ENCODE assay signal across 8 cellular contexts in genomic region chr19:16771618-16772017, GRCh38. TPM values are rescaled to one million over a fixed set of nuclear protein-coding genes. Genes with fewer than 3 reads are reported as not detected.
DNase-seq lines count a peak whose midpoint lies in the region; ATAC-seq and TF ChIP-seq lines count a peak whose summit lies in the region.

No MANE protein-coding gene starts in this region.

- H4K20me1 ChIP-seq in mammary epithelial cell (ENCODE audit: insufficient read depth, low read length), result no peaks in the 10 kb centered on the region

- no peaks in the 10 kb centered on the region for H3K79me2 ChIP-seq in mammary epithelial cell (ENCODE audit: insufficient read depth, low read length)

- intact Hi-C loops in mammary epithelial cell (cut with micrococcal nuclease), result loop anchor here (1.0 to 5.0 kb wide), 5 partner anchors 57 to 511 kb away; partner anchors contain the start of gene ANKLE1

- no peaks in the 10 kb centered on the region for H3K27me3 ChIP-seq in mammary epithelial cell (ENCODE audit: insufficient read depth, low read length)

- H3K4me3 ChIP-seq in mammary epithelial cell (replicated peaks in 1 of 3; ENCODE audit: insufficient read depth in 1 of 3, low read depth in 2 of 3, low read length in 3 of 3), result no peak overlapping the region

- H3K4me1 Mint-ChIP-seq in WTC11, result no peaks in the 10 kb centered on the region

- H3K27ac Mint-ChIP-seq in WTC11, result no peak overlapping the region

- H3K9ac ChIP-seq in mammary epithelial cell (ENCODE audit: insufficient read depth, low read length), result no peak overlapping the region

- H2AFZ ChIP-seq in mammary epithelial cell (ENCODE audit: low read depth, low read length), result no peak overlapping the region

- dilution Hi-C loops in mammary epithelial cell (cut with HindIII; ENCODE audit: low sequenced_read_pairs), result loop anchor here (10.0 kb wide), 1 partner anchor 53 kb away; the partner anchor contains the start of gene SIN3B

- DNase-seq in GM19238 (ENCODE audit: insufficient read length, low spot score), result peak; percentile 69
- peak; percentile 76 for DNase-seq in NCI-H2227 (lab: John Stamatoyannopoulos, UW; ENCODE audit: unreplicated experiment)
- peak; percentile 90 for DNase-seq in WTC11 (ENCODE audit: low spot score)
- DNase-seq in mammary epithelial cell, result peak; percentile 55
- peak; percentile 71 for DNase-seq in iris pigment epithelial cell (ENCODE audit: low read depth)
- DNase-seq in stimulated activated CD4-positive, alpha-beta T cell treated with anti-CD3 and anti-CD28 coated beads, Interleukin-15, amount 100 ng/mL, for 48 hours (ENCODE audit: low read depth in 2 of 2), result peak; percentile 58 to 66

- peaks cover 3% of the 10 kb centered on the region for H3K4me1 ChIP-seq in mammary epithelial cell (ENCODE audit: insufficient read depth, low read length)

- H3K9me3 ChIP-seq in mammary epithelial cell (replicated peaks; ENCODE audit: insufficient read depth, low read length), result no peaks in the 10 kb centered on the region

- TF ChIP-seq CTCF in 22Rv1 (IDR thresholded peaks at IDR 0.05) (peak; percentile 88), WTC11 (IDR thresholded peaks at IDR 0.05) (peak; percentile 82), mammary epithelial cell (conservative IDR thresholded peaks at IDR 0.05 in 1 of 2, IDR thresholded peaks at IDR 0.05 in 1 of 2; ENCODE audit: extremely low read depth in 1 of 2, insufficient read depth in 1 of 2, low read depth in 1 of 2, low read length in 2 of 2) (peak; percentile 81 to 86)

- CTCF ChIA-PET in WTC11 (lab: Charles Lee), result interaction anchor here (0.6 to 6.1 kb wide), 14 partner anchors 11 to 496 kb away, joined by 3 to 26 read pairs (median 4); no protein-coding TSS in a partner anchor
- CTCF ChIA-PET in mammary epithelial cell (lab: Charles Lee; ENCODE audit: low non-redundant PET), result interaction anchor here (0.6 kb wide), 1 partner anchor 27 kb away, joined by 19 read pairs; no protein-coding TSS in a partner anchor

- H3K36me3 ChIP-seq in mammary epithelial cell (ENCODE audit: insufficient read depth, low read length), result no peaks in the 10 kb centered on the region

- H3K36me3 Mint-ChIP-seq in WTC11, result no peaks in the 10 kb centered on the region; the same call in 1 of the 2 replicates

- H3K4me2 ChIP-seq in mammary epithelial cell (ENCODE audit: insufficient read depth, low read depth, low read length), result no peak overlapping the region

- in situ Hi-C loops in mammary epithelial cell (cut with MboI; ENCODE audit: low sequenced_read_pairs in 2 of 2), result loop anchor here in 1 of 2 donors (10.0 kb wide), 1 partner anchor 133 kb away; no protein-coding TSS in a partner anchor

- no TSS peak for BruUV-seq in mammary epithelial cell (replicated peaks; lab: Mats Ljungman, UMichigan)

- H3K9me3 Mint-ChIP-seq in WTC11, result peaks cover 26% of the 10 kb centered on the region

- POLR2A ChIA-PET in WTC11 (lab: Charles Lee), result no interaction called here

- WGBS in mammary epithelial cell (ENCODE audit: low coverage, missing lambda C conversion rate), result 37% methylated on average over 11 of the region's 14 CpGs

- peaks cover 23% of the 10 kb centered on the region for H3K27me3 Mint-ChIP-seq in WTC11 (ENCODE audit: low read depth)

- H3K4me3 Mint-ChIP-seq in WTC11, result no peak overlapping the region

- ATAC-seq in WTC11, result peak; percentile 95
- no peak for ATAC-seq in GM21723 (IDR thresholded peaks at IDR 0.05; ENCODE audit: unreplicated experiment)

- H3K27ac ChIP-seq in 22Rv1 (no peak overlapping the region), mammary epithelial cell (ENCODE audit: insufficient read depth, low read depth, low read length) (no peak overlapping the region)

TF ChIP-seq in WTC11, 78 proteins besides CTCF, POLR2A, EP300 and RAD21:
- no peak for TF ChIP-seq ZBTB21 (CRISPR knock-in tag; IDR thresholded peaks at IDR 0.05; ENCODE audit: borderline replicate concordance)
- TF ChIP-seq MAX (CRISPR knock-in tag; IDR thresholded peaks at IDR 0.05), result peak; percentile 71; the same call in 1 of the 2 replicates

RNA-seq across cellular contexts. Expression of gene NWD1, which starts 52.0 kb away (rescaled TPM):
- total RNA-seq in WTC11 (2021) (not detected in 3 replicates), mammary epithelial cell (1 to 10 TPM in 1 of 2 donors, under 1 TPM in 1; 0.87 to 1.5 TPM)
- polyA plus RNA-seq in mammary epithelial cell, result 1.6 TPM
- 3.2 TPM for polyA minus RNA-seq in mammary epithelial cell

RNA-seq across cellular contexts. Expression of gene SIN3B, which starts 57.6 kb away (rescaled TPM):
- total RNA-seq in WTC11 (2021) (76.8 to 87.7 TPM (median 80.0 TPM) in 3 replicates), mammary epithelial cell (10 to 100 TPM; 35.5 to 67.2 TPM)
- polyA plus RNA-seq in mammary epithelial cell, result 23.7 TPM
- 60.7 TPM for polyA minus RNA-seq in mammary epithelial cell
